In the genomic region with DNA sequence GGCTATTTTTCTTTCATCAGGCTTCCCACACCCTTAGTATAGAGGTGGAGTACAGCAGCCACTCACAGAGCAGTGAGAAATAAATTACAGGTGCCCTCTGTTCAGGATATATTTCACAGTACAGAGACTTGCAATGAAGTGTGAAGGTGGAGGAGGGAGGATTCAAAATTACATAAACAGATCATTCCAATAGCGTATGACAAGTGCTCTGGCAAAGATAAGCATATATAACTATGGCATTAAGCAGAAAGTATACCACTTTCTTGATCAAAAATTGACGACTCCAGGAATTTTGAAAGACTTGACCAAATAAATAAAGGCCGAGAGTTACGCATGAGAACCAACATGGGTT, we compare ENCODE assay signal across 1 cellular context.
TF ChIP-seq lines count a peak whose summit lies in the region.

No MANE protein-coding gene starts in this region.

TF ChIP-seq in HEK293, 187 proteins besides CTCF, POLR2A, EP300 and RAD21 (continued from another document):
- TF ChIP-seq, protein P1, sequence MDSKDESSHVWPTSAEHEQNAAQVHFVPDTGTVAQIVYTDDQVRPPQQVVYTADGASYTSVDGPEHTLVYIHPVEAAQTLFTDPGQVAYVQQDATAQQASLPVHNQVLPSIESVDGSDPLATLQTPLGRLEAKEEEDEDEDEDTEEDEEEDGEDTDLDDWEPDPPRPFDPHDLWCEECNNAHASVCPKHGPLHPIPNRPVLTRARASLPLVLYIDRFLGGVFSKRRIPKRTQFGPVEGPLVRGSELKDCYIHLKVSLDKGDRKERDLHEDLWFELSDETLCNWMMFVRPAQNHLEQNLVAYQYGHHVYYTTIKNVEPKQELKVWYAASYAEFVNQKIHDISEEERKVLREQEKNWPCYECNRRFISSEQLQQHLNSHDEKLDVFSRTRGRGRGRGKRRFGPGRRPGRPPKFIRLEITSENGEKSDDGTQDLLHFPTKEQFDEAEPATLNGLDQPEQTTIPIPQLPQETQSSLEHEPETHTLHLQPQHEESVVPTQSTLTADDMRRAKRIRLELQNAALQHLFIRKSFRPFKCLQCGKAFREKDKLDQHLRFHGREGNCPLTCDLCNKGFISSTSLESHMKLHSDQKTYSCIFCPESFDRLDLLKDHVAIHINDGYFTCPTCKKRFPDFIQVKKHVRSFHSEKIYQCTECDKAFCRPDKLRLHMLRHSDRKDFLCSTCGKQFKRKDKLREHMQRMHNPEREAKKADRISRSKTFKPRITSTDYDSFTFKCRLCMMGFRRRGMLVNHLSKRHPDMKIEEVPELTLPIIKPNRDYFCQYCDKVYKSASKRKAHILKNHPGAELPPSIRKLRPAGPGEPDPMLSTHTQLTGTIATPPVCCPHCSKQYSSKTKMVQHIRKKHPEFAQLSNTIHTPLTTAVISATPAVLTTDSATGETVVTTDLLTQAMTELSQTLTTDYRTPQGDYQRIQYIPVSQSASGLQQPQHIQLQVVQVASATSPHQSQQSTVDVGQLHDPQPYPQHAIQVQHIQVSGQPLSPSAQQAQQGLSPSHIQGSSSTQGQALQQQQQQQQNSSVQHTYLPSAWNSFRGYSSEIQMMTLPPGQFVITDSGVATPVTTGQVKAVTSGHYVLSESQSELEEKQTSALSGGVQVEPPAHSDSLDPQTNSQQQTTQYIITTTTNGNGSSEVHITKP (tag by site-specific recombination; IDR thresholded peaks at IDR 0.05): peak; percentile 90
